Comparison of ENCODE assay signal across 18 cellular contexts in genomic region chr6:33995873-33996475, GRCh38.
"Had no signal": no experiment of that assay in that cellular context is flagged by ENCODE, and none has a peak within 500 bp of the region (broad histone marks: within the 10 kb centered on the region; RNA-seq: fewer than 3 reads in every experiment).

No MANE protein-coding gene starts in this region.

- DNase-seq: activated CD4-positive, alpha-beta T cell treated with anti-CD3 and anti-CD28 coated beads, Interleukin-2, amount 10 ng/mL, durations not matched to agents 7 days and 5 days; activated CD4-positive, CD25-positive, alpha-beta regulatory T cell; activated CD8-positive, alpha-beta memory T cell treated with anti-CD3 and anti-CD28 coated beads for 24 hours; activated naive CD4-positive, alpha-beta T cell treated with anti-CD3 and anti-CD28 coated beads for 36 hours; activated naive CD8-positive, alpha-beta T cell treated with anti-CD3 and anti-CD28 coated beads, Interleukin-2, amount 50 U/mL, for 24 hours; dorsolateral prefrontal cortex; erythroblast; naive B cell; occipital lobe; stimulated activated CD4-positive, alpha-beta T cell treated with anti-CD3 and anti-CD28 coated beads, Interleukin-4, amount 100 ng/mL, for 4 hours; stimulated activated CD8-positive, alpha-beta memory T cell treated with anti-CD3 and anti-CD28 coated beads, Interleukin-4, amount 100 ng/mL, for 48 hours; stimulated activated naive CD8-positive, alpha-beta T cell treated with anti-CD3 and anti-CD28 coated beads, Interleukin-15, Interleukin-2, amounts not matched to agents 100 U/mL and 50 U/mL, for 24 hours; T-helper 2 cell; testis had no signal

- H3K9me3 ChIP-seq: right atrium auricular region, testis had no signal

- H3K27ac ChIP-seq: dorsolateral prefrontal cortex, gastroesophageal sphincter, right atrium auricular region, testis had no signal

- H3K27ac Mint-ChIP-seq: activated CD4-positive, alpha-beta T cell treated with anti-CD3 and anti-CD28 coated beads, Interleukin-2, amount 10 ng/mL, durations not matched to agents 7 days and 5 days; activated naive CD4-positive, alpha-beta T cell treated with anti-CD3 and anti-CD28 coated beads for 36 hours; activated naive CD8-positive, alpha-beta T cell treated with anti-CD3 and anti-CD28 coated beads, Interleukin-2, amount 50 U/mL, for 24 hours; activated T-helper 1 cell treated with anti-CD3 and anti-CD28 coated beads, Interleukin-12 subunit alpha, Interleukin-12 subunit beta, Interleukin-2, Interleukin-4 antibody, amounts not matched to agents 30 ng/mL and 10 ng/mL and 1 ng/mL, durations not matched to agents 14 hours and 24 hours and 36 hours; naive B cell; progenitor cell of endocrine pancreas had no signal

- H3K4me3 ChIP-seq: gastroesophageal sphincter, right atrium auricular region, testis had no signal

- ATAC-seq: activated naive CD8-positive, alpha-beta T cell treated with anti-CD3 and anti-CD28 coated beads, Interleukin-2, amount 50 U/mL, for 24 hours; gastroesophageal sphincter; stimulated activated naive CD8-positive, alpha-beta T cell treated with anti-CD3 and anti-CD28 coated beads, Interleukin-15, Interleukin-2, amounts not matched to agents 100 U/mL and 50 U/mL, for 24 hours had no signal

- H3K4me1 Mint-ChIP-seq: activated CD4-positive, alpha-beta T cell treated with anti-CD3 and anti-CD28 coated beads, Interleukin-2, amount 10 ng/mL, durations not matched to agents 7 days and 5 days; activated naive CD8-positive, alpha-beta T cell treated with anti-CD3 and anti-CD28 coated beads, Interleukin-2, amount 50 U/mL, for 24 hours; naive B cell had no signal

- H3K36me3 ChIP-seq: gastroesophageal sphincter, right atrium auricular region had no signal

- H3K4me3 Mint-ChIP-seq: activated CD4-positive, alpha-beta T cell treated with anti-CD3 and anti-CD28 coated beads, Interleukin-2, amount 10 ng/mL, durations not matched to agents 7 days and 5 days; activated naive CD4-positive, alpha-beta T cell treated with anti-CD3 and anti-CD28 coated beads for 36 hours; activated naive CD8-positive, alpha-beta T cell treated with anti-CD3 and anti-CD28 coated beads, Interleukin-2, amount 50 U/mL, for 24 hours; activated T-helper 1 cell treated with anti-CD3 and anti-CD28 coated beads, Interleukin-12 subunit alpha, Interleukin-12 subunit beta, Interleukin-2, Interleukin-4 antibody, amounts not matched to agents 30 ng/mL and 10 ng/mL and 1 ng/mL, durations not matched to agents 14 hours and 24 hours and 36 hours; naive B cell had no signal

- H3K4me1 ChIP-seq: gastroesophageal sphincter, right atrium auricular region, testis had no signal

- H3K27me3 ChIP-seq: right atrium auricular region, testis had no signal
